In genomic region chr10:24208661-24209420, GRCh38 we compare ENCODE assay signal across 8 cellular contexts. TPM values are rescaled to one million over a fixed set of nuclear protein-coding genes. Genes with fewer than 3 reads are reported as not detected.
DNase-seq lines count a peak whose midpoint lies in the region; ATAC-seq and TF ChIP-seq lines count a peak whose summit lies in the region.

A gene with protein sequence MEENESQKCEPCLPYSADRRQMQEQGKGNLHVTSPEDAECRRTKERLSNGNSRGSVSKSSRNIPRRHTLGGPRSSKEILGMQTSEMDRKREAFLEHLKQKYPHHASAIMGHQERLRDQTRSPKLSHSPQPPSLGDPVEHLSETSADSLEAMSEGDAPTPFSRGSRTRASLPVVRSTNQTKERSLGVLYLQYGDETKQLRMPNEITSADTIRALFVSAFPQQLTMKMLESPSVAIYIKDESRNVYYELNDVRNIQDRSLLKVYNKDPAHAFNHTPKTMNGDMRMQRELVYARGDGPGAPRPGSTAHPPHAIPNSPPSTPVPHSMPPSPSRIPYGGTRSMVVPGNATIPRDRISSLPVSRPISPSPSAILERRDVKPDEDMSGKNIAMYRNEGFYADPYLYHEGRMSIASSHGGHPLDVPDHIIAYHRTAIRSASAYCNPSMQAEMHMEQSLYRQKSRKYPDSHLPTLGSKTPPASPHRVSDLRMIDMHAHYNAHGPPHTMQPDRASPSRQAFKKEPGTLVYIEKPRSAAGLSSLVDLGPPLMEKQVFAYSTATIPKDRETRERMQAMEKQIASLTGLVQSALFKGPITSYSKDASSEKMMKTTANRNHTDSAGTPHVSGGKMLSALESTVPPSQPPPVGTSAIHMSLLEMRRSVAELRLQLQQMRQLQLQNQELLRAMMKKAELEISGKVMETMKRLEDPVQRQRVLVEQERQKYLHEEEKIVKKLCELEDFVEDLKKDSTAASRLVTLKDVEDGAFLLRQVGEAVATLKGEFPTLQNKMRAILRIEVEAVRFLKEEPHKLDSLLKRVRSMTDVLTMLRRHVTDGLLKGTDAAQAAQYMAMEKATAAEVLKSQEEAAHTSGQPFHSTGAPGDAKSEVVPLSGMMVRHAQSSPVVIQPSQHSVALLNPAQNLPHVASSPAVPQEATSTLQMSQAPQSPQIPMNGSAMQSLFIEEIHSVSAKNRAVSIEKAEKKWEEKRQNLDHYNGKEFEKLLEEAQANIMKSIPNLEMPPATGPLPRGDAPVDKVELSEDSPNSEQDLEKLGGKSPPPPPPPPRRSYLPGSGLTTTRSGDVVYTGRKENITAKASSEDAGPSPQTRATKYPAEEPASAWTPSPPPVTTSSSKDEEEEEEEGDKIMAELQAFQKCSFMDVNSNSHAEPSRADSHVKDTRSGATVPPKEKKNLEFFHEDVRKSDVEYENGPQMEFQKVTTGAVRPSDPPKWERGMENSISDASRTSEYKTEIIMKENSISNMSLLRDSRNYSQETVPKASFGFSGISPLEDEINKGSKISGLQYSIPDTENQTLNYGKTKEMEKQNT (N-terminal part only) (plus strand): TSS chr10:24209138. CDS start chr10:24209194, 56 bp downstream.

- DNase-seq in ELR (ENCODE audit: low read depth) = peak; percentile 35
- peak; percentile 14 for DNase-seq in HFF-Myc (ENCODE audit: extremely low read depth, low read depth)
- no peak for DNase-seq in RWPE2 (ENCODE audit: low spot score)
- no peak for DNase-seq in dedifferentiated amniotic fluid mesenchymal stem cell (ENCODE audit: extremely low spot score)
- DNase-seq in DMS153 (lab: John Stamatoyannopoulos, UW) = no peak
- DNase-seq in NOMO-1 treated with DMSO at 0.1 percent for 48 hours (lab: John Stamatoyannopoulos, UW; ENCODE audit: unreplicated experiment) = no peak

- H3K4me1 ChIP-seq in RWPE2 (ENCODE audit: insufficient read depth, poor library complexity, severe bottlenecking) (peaks cover 14% of the 10 kb centered on the region), muscle layer of duodenum (ENCODE audit: control insufficient read depth in 1 of 2, insufficient read depth in 2 of 2, low read length in 2 of 2) (peaks cover 5 to 10% of the 10 kb centered on the region in 2 donors)

- H3K9me3 ChIP-seq in RWPE2 (ENCODE audit: severe bottlenecking) = no peaks in the 10 kb centered on the region
- no peaks in the 10 kb centered on the region for H3K9me3 ChIP-seq in muscle layer of duodenum (ENCODE audit: control insufficient read depth in 1 of 2, low read length in 2 of 2)

- H3K27ac ChIP-seq in RWPE2 (ENCODE audit: poor library complexity, severe bottlenecking) = peak within 1 kb of the TSS; percentile 61
- H3K27ac ChIP-seq in muscle layer of duodenum (ENCODE audit: low read length) = peak within 1 kb of the TSS; percentile 80

- H3K4me3 ChIP-seq in HFF-Myc (replicated peaks; ENCODE audit: low read depth, low read length) (peak within 1 kb of the TSS; percentile 52), RWPE2 (ENCODE audit: severe bottlenecking) (peak within 1 kb of the TSS; percentile 19), muscle layer of duodenum (ENCODE audit: low read depth in 1 of 2, low read length in 2 of 2) (peak within 1 kb of the TSS; percentile 73 to 77)

- TF ChIP-seq CTCF in HFF-Myc (IDR thresholded peaks at IDR 0.05; ENCODE audit: low read depth, low read length, missing control alignments) = no peak
- TF ChIP-seq CTCF in RWPE2 (IDR thresholded peaks at IDR 0.05; ENCODE audit: poor library complexity, severe bottlenecking) = no peak

- H3K36me3 ChIP-seq in RWPE2 (ENCODE audit: low read depth) (no peaks in the 10 kb centered on the region), muscle layer of duodenum (ENCODE audit: control insufficient read depth in 1 of 2, insufficient read depth in 2 of 2, low read length in 2 of 2) (no peaks in the 10 kb centered on the region)

- ATAC-seq in RWPE2 (ENCODE audit: low read depth) = peak; percentile 57
- ATAC-seq in esophagus mucosa = peak; percentile 76

- H3K27me3 ChIP-seq in RWPE2 (ENCODE audit: insufficient read depth, poor library complexity, severe bottlenecking) (no peaks in the 10 kb centered on the region), muscle layer of duodenum (ENCODE audit: low read depth, low read length) (no peaks in the 10 kb centered on the region)

RNA-seq across cellular contexts. Expression of the gene that starts here (rescaled TPM):
- 69.4 TPM for total RNA-seq in esophagus mucosa

Comparison
In these comparisons a context has a peak if more than half of its experiments do, and no peak if none do; other contexts are left out.
1. DNase-seq: peak in ELR (single experiment) and HFF-Myc (single experiment); none in RWPE2 (single experiment), dedifferentiated amniotic fluid mesenchymal stem cell (single experiment), DMS153 (single experiment) and NOMO-1 treated with DMSO at 0.1 percent for 48 hours (single experiment).
2. H3K4me3 ChIP-seq: peak in every context shown above with its lines; median percentile 75 in muscle layer of duodenum; 52 in HFF-Myc; 19 in RWPE2.